Comparison of ENCODE assay signal across 9 cellular contexts in the genomic region with DNA sequence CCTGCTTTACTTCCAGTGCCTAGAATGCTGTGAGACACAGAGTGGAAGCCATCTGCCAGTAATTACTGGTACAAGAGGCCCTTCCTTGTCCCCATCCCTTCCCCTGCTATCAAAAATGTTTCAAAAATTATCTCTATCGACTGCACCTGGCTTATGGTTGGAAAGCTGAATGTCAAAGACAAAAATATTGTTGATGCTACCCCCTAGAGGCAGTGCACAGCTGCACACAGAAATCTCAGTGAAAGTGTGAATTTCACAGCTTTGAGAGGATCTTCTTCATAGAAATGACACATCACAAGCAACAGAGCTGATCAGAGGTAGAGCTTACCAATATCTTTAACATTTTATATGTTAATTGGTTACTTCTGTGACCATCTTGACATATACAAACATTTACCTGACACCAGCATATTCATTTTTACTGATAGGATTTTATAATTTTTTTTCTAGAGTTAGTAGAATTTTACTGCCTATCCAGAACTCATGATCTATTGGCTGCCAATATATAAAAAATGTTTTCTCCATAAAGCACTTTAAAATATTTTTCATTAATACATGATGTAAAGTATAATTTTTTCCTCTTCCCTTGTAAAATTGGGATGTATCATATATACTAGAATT. TPM values are rescaled to one million over a fixed set of nuclear protein-coding genes. Genes with fewer than 3 reads are reported as not detected.
DNase-seq lines count a peak whose midpoint lies in the region; ATAC-seq, FAIRE-seq and TF ChIP-seq lines count a peak whose summit lies in the region.
"Had no signal": no experiment of that assay in that cellular context is flagged by ENCODE, and none has a peak within 500 bp of the region (broad histone marks: within the 10 kb centered on the region; RNA-seq: fewer than 3 reads in every experiment).

No MANE protein-coding gene starts in this region.

- intact Hi-C loops in left colon (cut with DNase I, micrococcal nuclease), result no loop called here
- intact Hi-C loops in sigmoid colon (cut with DNase I), result no loop called here

- H3K27ac Mint-ChIP-seq in CD8-positive, alpha-beta memory T cell, result no peak overlapping the region

- H3K4me1 ChIP-seq in sigmoid colon, result no peaks in the 10 kb centered on the region
- H3K4me1 ChIP-seq in CD8-positive, alpha-beta memory T cell (ENCODE audit: insufficient read depth, low read length), result no peaks in the 10 kb centered on the region

- H3K27me3 ChIP-seq in sigmoid colon, result peaks cover 0 to 5% (median 0%) of the 10 kb centered on the region in 3 donors
- no peaks in the 10 kb centered on the region for H3K27me3 ChIP-seq in CD8-positive, alpha-beta memory T cell (ENCODE audit: insufficient read depth, low read length, poor library complexity, severe bottlenecking)

- ATAC-seq in left colon (peak; percentile 46), HG03432 (IDR thresholded peaks at IDR 0.05; ENCODE audit: unreplicated experiment) (no peak)

- H3K4me3 ChIP-seq in sigmoid colon, result no peak overlapping the region
- no peak overlapping the region for H3K4me3 ChIP-seq in CD8-positive, alpha-beta memory T cell (ENCODE audit: low read length)

- DNase-seq in COLO829 (ENCODE audit: low spot score) (peak; percentile 33), GM20000 (ENCODE audit: low spot score) (peak; percentile 44), RCC 7860 (ENCODE audit: low spot score) (peak; percentile 4), left colon (no peak), sigmoid colon (no peak)
- no peak for DNase-seq in activated CD8-positive, alpha-beta memory T cell treated with anti-CD3 and anti-CD28 coated beads, Interleukin-2, amount 50 U/mL, for 48 hours
- DNase-seq in CD8-positive, alpha-beta memory T cell, result no peak
- DNase-seq: activated CD4-positive, alpha-beta T cell treated with anti-CD3 and anti-CD28 coated beads, Interleukin-2, amount 50 U/mL, for 4 hours had no signal

- CTCF ChIA-PET in CD8-positive, alpha-beta memory T cell (lab: Charles Lee), result no interaction called here

- no peaks in the 10 kb centered on the region for H3K36me3 ChIP-seq in sigmoid colon
- H3K36me3 ChIP-seq in CD8-positive, alpha-beta memory T cell (ENCODE audit: insufficient read depth, low read length), result no peaks in the 10 kb centered on the region

- no peaks in the 10 kb centered on the region for H3K4me1 Mint-ChIP-seq in CD8-positive, alpha-beta memory T cell

- peaks cover 0 to 4% (median 1%) of the 10 kb centered on the region in 4 donors for H3K9me3 ChIP-seq in sigmoid colon
- H3K9me3 ChIP-seq in CD8-positive, alpha-beta memory T cell (ENCODE audit: low read length), result no peaks in the 10 kb centered on the region

- peaks cover 17 to 33% of the 10 kb centered on the region in 2 donors for H3K27me3 Mint-ChIP-seq in CD8-positive, alpha-beta memory T cell

- no peak for TF ChIP-seq EP300 in sigmoid colon (IDR thresholded peaks at IDR 0.05)

- H3K27ac ChIP-seq in sigmoid colon, result no peak overlapping the region
- no peak overlapping the region for H3K27ac ChIP-seq in CD8-positive, alpha-beta memory T cell (ENCODE audit: low read depth, low read length)

- FAIRE-seq in RCC 7860 (lab: Jason Lieb, UNC), result no peak

- POLR2A ChIA-PET in CD8-positive, alpha-beta memory T cell (lab: Charles Lee), result no interaction called here

- TF ChIP-seq POLR2A in sigmoid colon (IDR thresholded peaks at IDR 0.05), result no peak

- no peaks in the 10 kb centered on the region for H3K36me3 Mint-ChIP-seq in CD8-positive, alpha-beta memory T cell

- no peak overlapping the region for H3K4me3 Mint-ChIP-seq in CD8-positive, alpha-beta memory T cell

- 2 to 18% methylated on average over 1 of the region's 1 CpG for WGBS in sigmoid colon, 2 donors

- TF ChIP-seq CTCF in GM20000 (IDR thresholded peaks at IDR 0.05; ENCODE audit: extremely low read depth, missing control alignments), result peak; percentile 16
- no peak for TF ChIP-seq CTCF in sigmoid colon (IDR thresholded peaks at IDR 0.05)

- peaks cover 0 to 3% (median 0%) of the 10 kb centered on the region in 5 donors for H3K9me3 Mint-ChIP-seq in CD8-positive, alpha-beta memory T cell

RNA-seq across cellular contexts. Expression of gene TMEM132B, which starts 17.1 kb away (rescaled TPM):
- total RNA-seq in left colon, result 1 to 10 TPM; 1.0 to 2.0 TPM
- total RNA-seq in sigmoid colon, result 1 to 10 TPM; 1.8 to 2.6 (median 2.2) TPM
- under 1 TPM in 2 of 3 donors, not detected in 1; under 0.01 to 0.26 TPM for polyA plus RNA-seq in sigmoid colon
- total RNA-seq in CD8-positive, alpha-beta memory T cell, result not detected
- not detected for polyA plus RNA-seq in CD8-positive, alpha-beta memory T cell

Comparison
In these comparisons a context has a peak if more than half of its experiments do, and no peak if none do; other contexts are left out.
1. DNase-seq: peak in COLO829 (single experiment), GM20000 (single experiment) and RCC 7860 (single experiment); none in left colon (0 of 2), sigmoid colon (single experiment), activated CD8-positive, alpha-beta memory T cell treated with anti-CD3 and anti-CD28 coated beads, Interleukin-2, amount 50 U/mL, for 48 hours (single experiment) and CD8-positive, alpha-beta memory T cell (0 of 5).